8 cellular contexts compared by ENCODE assay signal in genomic region chr5:846602-847091, GRCh38. TPM values are rescaled to one million over a fixed set of nuclear protein-coding genes. Genes with fewer than 3 reads are reported as not detected.
DNase-seq lines count a peak whose midpoint lies in the region; FAIRE-seq and TF ChIP-seq lines count a peak whose summit lies in the region.
"Not testable (repeated sequence)": the region's sequence is repeated elsewhere in the genome, so short reads cannot be mapped to it uniquely, and the experiment has no call there.

No MANE protein-coding gene starts in this region.

- intact Hi-C loops in activated naive CD4-positive, alpha-beta T cell treated with anti-CD3 and anti-CD28 coated beads for 36 hours (cut with micrococcal nuclease), result loop anchor here (2.0 kb wide), 1 partner anchor 90 kb away; no protein-coding TSS in a partner anchor

- H3K27me3 Mint-ChIP-seq in activated CD4-positive, alpha-beta memory T cell treated with anti-CD3 and anti-CD28 coated beads, Interleukin-2, amount 10 ng/mL, durations not matched to agents 7 days and 5 days; activated naive CD4-positive, alpha-beta T cell treated with anti-CD3 and anti-CD28 coated beads for 36 hours (ENCODE audit: low read depth); glutamatergic neuron (ENCODE audit: unreplicated experiment): not testable (repeated sequence)

- not testable (repeated sequence) for H3K4me3 Mint-ChIP-seq in activated CD4-positive, alpha-beta memory T cell treated with anti-CD3 and anti-CD28 coated beads, Interleukin-2, amount 10 ng/mL, durations not matched to agents 7 days and 5 days; activated naive CD4-positive, alpha-beta T cell treated with anti-CD3 and anti-CD28 coated beads for 36 hours; glutamatergic neuron (ENCODE audit: unreplicated experiment)

- not testable (repeated sequence) for H3K27ac Mint-ChIP-seq in activated CD4-positive, alpha-beta memory T cell treated with anti-CD3 and anti-CD28 coated beads, Interleukin-2, amount 10 ng/mL, durations not matched to agents 7 days and 5 days; glutamatergic neuron (ENCODE audit: unreplicated experiment)
- H3K27ac Mint-ChIP-seq in activated naive CD4-positive, alpha-beta T cell treated with anti-CD3 and anti-CD28 coated beads for 36 hours, result peak overlapping the region; percentile 20

- H3K36me3 Mint-ChIP-seq in activated CD4-positive, alpha-beta memory T cell treated with anti-CD3 and anti-CD28 coated beads, Interleukin-2, amount 10 ng/mL, durations not matched to agents 7 days and 5 days (ENCODE audit: low read depth); activated naive CD4-positive, alpha-beta T cell treated with anti-CD3 and anti-CD28 coated beads for 36 hours (ENCODE audit: low read depth); glutamatergic neuron (ENCODE audit: unreplicated experiment): not testable (repeated sequence)

- POLR2A ChIA-PET in activated CD4-positive, alpha-beta memory T cell treated with anti-CD3 and anti-CD28 coated beads, Interleukin-2, amount 10 ng/mL, durations not matched to agents 7 days and 5 days (lab: Charles Lee), result not testable (repeated sequence)

- TF ChIP-seq CTCF in GM13976 (IDR thresholded peaks at IDR 0.05; ENCODE audit: borderline replicate concordance, control extremely low read depth, extremely low read depth, insufficient read depth, missing control alignments); glutamatergic neuron (IDR thresholded peaks at IDR 0.05; ENCODE audit: partially characterized antibody, unreplicated experiment): not testable (repeated sequence)

- peak; percentile 57 for DNase-seq in GM13976 (ENCODE audit: low spot score)
- DNase-seq in OCI-M1 (lab: John Stamatoyannopoulos, UW), result peak; percentile 6
- DNase-seq in activated CD4-positive, alpha-beta memory T cell treated with anti-CD3 and anti-CD28 coated beads, Interleukin-2, amount 10 ng/mL, durations not matched to agents 7 days and 5 days, result peak; percentile 34
- peak; percentile 78 for DNase-seq in activated naive CD4-positive, alpha-beta T cell treated with anti-CD3 and anti-CD28 coated beads for 36 hours
- DNase-seq in glutamatergic neuron, result peak; percentile 12
- DNase-seq in mesenteric fat pad (ENCODE audit: low spot score), result peak; percentile 90
- peak; percentile 13 to 23 for DNase-seq in stimulated activated CD4-positive, alpha-beta T cell treated with anti-CD3 and anti-CD28 coated beads, Interleukin-15, amount 100 ng/mL, for 48 hours (ENCODE audit: low read depth in 2 of 2)
- not testable (repeated sequence) for DNase-seq in urothelium cell line (ENCODE audit: low spot score)

- H3K4me1 Mint-ChIP-seq in activated CD4-positive, alpha-beta memory T cell treated with anti-CD3 and anti-CD28 coated beads, Interleukin-2, amount 10 ng/mL, durations not matched to agents 7 days and 5 days; activated naive CD4-positive, alpha-beta T cell treated with anti-CD3 and anti-CD28 coated beads for 36 hours (ENCODE audit: low read depth); glutamatergic neuron (ENCODE audit: low read depth, unreplicated experiment): not testable (repeated sequence)

- not testable (repeated sequence) for H3K9me3 Mint-ChIP-seq in activated CD4-positive, alpha-beta memory T cell treated with anti-CD3 and anti-CD28 coated beads, Interleukin-2, amount 10 ng/mL, durations not matched to agents 7 days and 5 days; activated naive CD4-positive, alpha-beta T cell treated with anti-CD3 and anti-CD28 coated beads for 36 hours; glutamatergic neuron (ENCODE audit: unreplicated experiment)

- in situ Hi-C loops in GM13976 (cut with MboI; ENCODE audit: low sequenced_read_pairs, unreplicated experiment), result loop anchor here (25.0 kb wide), 1 partner anchor 109 kb away; no protein-coding TSS in a partner anchor

- CTCF ChIA-PET in activated CD4-positive, alpha-beta memory T cell treated with anti-CD3 and anti-CD28 coated beads, Interleukin-2, amount 10 ng/mL, durations not matched to agents 7 days and 5 days (lab: Charles Lee); activated naive CD4-positive, alpha-beta T cell treated with anti-CD3 and anti-CD28 coated beads for 36 hours (lab: Charles Lee): not testable (repeated sequence)

- peak; percentile 99 for FAIRE-seq in urothelium cell line (lab: Jason Lieb, UNC)

RNA-seq across cellular contexts. Expression of gene ZDHHC11, which starts 4.1 kb away (rescaled TPM):
- total RNA-seq in activated CD4-positive, alpha-beta memory T cell treated with anti-CD3 and anti-CD28 coated beads, Interleukin-2, amount 10 ng/mL, durations not matched to agents 7 days and 5 days, result 1 to 10 TPM; 5.8 to 6.6 TPM
- total RNA-seq in activated naive CD4-positive, alpha-beta T cell treated with anti-CD3 and anti-CD28 coated beads for 36 hours, result 1 to 10 TPM; 3.6 TPM
- total RNA-seq in glutamatergic neuron (ENCODE audit: unreplicated experiment), result 73.0 TPM
- 11.0 TPM for total RNA-seq in mesenteric fat pad

RNA-seq across cellular contexts. Expression of gene BRD9, which starts 46.0 kb away (rescaled TPM):
- total RNA-seq in activated CD4-positive, alpha-beta memory T cell treated with anti-CD3 and anti-CD28 coated beads, Interleukin-2, amount 10 ng/mL, durations not matched to agents 7 days and 5 days, result 10 to 100 TPM; 52.3 to 54.0 TPM
- 10 to 100 TPM; 42.4 to 45.4 TPM for total RNA-seq in activated naive CD4-positive, alpha-beta T cell treated with anti-CD3 and anti-CD28 coated beads for 36 hours
- total RNA-seq in glutamatergic neuron (ENCODE audit: unreplicated experiment) (104 TPM), mesenteric fat pad (38.2 TPM)

RNA-seq across cellular contexts. Expression of gene TRIP13, which starts 46.0 kb away (rescaled TPM):
- total RNA-seq in activated CD4-positive, alpha-beta memory T cell treated with anti-CD3 and anti-CD28 coated beads, Interleukin-2, amount 10 ng/mL, durations not matched to agents 7 days and 5 days, result 10 to 100 TPM; 26.6 to 28.8 TPM
- 10 to 100 TPM; 24.0 to 29.9 TPM for total RNA-seq in activated naive CD4-positive, alpha-beta T cell treated with anti-CD3 and anti-CD28 coated beads for 36 hours
- total RNA-seq in glutamatergic neuron (ENCODE audit: unreplicated experiment) (3.9 TPM), mesenteric fat pad (1.2 TPM)
